ENCODE assay signal across 9 cellular contexts in genomic region chr17:57480438-57481196, GRCh38.
DNase-seq lines count a peak whose midpoint lies in the region; ATAC-seq and TF ChIP-seq lines count a peak whose summit lies in the region.
"Had no signal": no experiment of that assay in that cellular context is flagged by ENCODE, and none has a peak within 500 bp of the region (broad histone marks: within the 10 kb centered on the region; RNA-seq: fewer than 3 reads in every experiment).

No MANE protein-coding gene starts in this region.

- H3K4me1 Mint-ChIP-seq in activated CD4-positive, alpha-beta T cell treated with anti-CD3 and anti-CD28 coated beads for 36 hours = peaks cover 43% of the 10 kb centered on the region
- H3K4me1 Mint-ChIP-seq in activated CD8-positive, alpha-beta T cell treated with anti-CD3 and anti-CD28 coated beads for 36 hours (ENCODE audit: low read depth) = peaks cover 49% of the 10 kb centered on the region

- no peaks in the 10 kb centered on the region for H3K27me3 Mint-ChIP-seq in activated CD4-positive, alpha-beta T cell treated with anti-CD3 and anti-CD28 coated beads for 36 hours
- H3K27me3 Mint-ChIP-seq in activated CD8-positive, alpha-beta T cell treated with anti-CD3 and anti-CD28 coated beads for 36 hours = no peaks in the 10 kb centered on the region

- CTCF ChIA-PET in activated CD4-positive, alpha-beta T cell treated with anti-CD3 and anti-CD28 coated beads for 36 hours (lab: Charles Lee) = interaction anchor here (0.8 to 2.4 kb wide), 9 partner anchors 9 to 238 kb away, joined by 3 to 5 read pairs (median 3); no protein-coding TSS in a partner anchor
- CTCF ChIA-PET in activated CD8-positive, alpha-beta T cell treated with anti-CD3 and anti-CD28 coated beads for 36 hours (lab: Charles Lee) = interaction anchor here (1.0 to 1.1 kb wide), 4 partner anchors 8 to 238 kb away, joined by 3 to 4 read pairs (median 4); no protein-coding TSS in a partner anchor

- peak; percentile 29 for ATAC-seq in activated CD4-positive, alpha-beta T cell treated with anti-CD3 and anti-CD28 coated beads for 36 hours
- peak; percentile 59 for ATAC-seq in activated CD8-positive, alpha-beta T cell treated with anti-CD3 and anti-CD28 coated beads for 36 hours
- peak in 3 of 4 donors; percentile 43 to 51 (median 51) for ATAC-seq in heart left ventricle
- no peak for ATAC-seq in GM18505 (IDR thresholded peaks at IDR 0.05; ENCODE audit: unreplicated experiment)
- ATAC-seq in GM18858 (IDR thresholded peaks at IDR 0.05; ENCODE audit: unreplicated experiment) = no peak

- no peak overlapping the region for H3K4me3 Mint-ChIP-seq in activated CD4-positive, alpha-beta T cell treated with anti-CD3 and anti-CD28 coated beads for 36 hours
- H3K4me3 Mint-ChIP-seq in activated CD8-positive, alpha-beta T cell treated with anti-CD3 and anti-CD28 coated beads for 36 hours = no peak overlapping the region

- H3K27ac ChIP-seq in heart left ventricle = peak overlapping the region in 9 of 12 donors; percentile 28 to 76 (median 68)
- H3K27ac ChIP-seq in temporal lobe (ENCODE audit: low read depth, low read length) = peak overlapping the region; percentile 19

- H3K4me1 ChIP-seq in heart left ventricle = peaks cover 0 to 75% (median 44%) of the 10 kb centered on the region in 12 donors

- no peaks in the 10 kb centered on the region for H3K27me3 ChIP-seq in heart left ventricle

- peaks cover 4% of the 10 kb centered on the region for H3K36me3 Mint-ChIP-seq in activated CD4-positive, alpha-beta T cell treated with anti-CD3 and anti-CD28 coated beads for 36 hours (ENCODE audit: low read depth)
- peaks cover 3% of the 10 kb centered on the region for H3K36me3 Mint-ChIP-seq in activated CD8-positive, alpha-beta T cell treated with anti-CD3 and anti-CD28 coated beads for 36 hours (ENCODE audit: low read depth)

- TF ChIP-seq POLR2A in heart left ventricle (IDR thresholded peaks at IDR 0.05) (no peak), GM18505 (IDR thresholded peaks at IDR 0.05; ENCODE audit: borderline replicate concordance, extremely low read depth, insufficient read depth, insufficient read length) (no peak)

- POLR2A ChIA-PET in activated CD4-positive, alpha-beta T cell treated with anti-CD3 and anti-CD28 coated beads for 36 hours (lab: Charles Lee) = interaction anchor here (0.7 kb wide), 1 partner anchor 186 kb away, joined by 3 read pairs; no protein-coding TSS in a partner anchor
- POLR2A ChIA-PET in activated CD8-positive, alpha-beta T cell treated with anti-CD3 and anti-CD28 coated beads for 36 hours (lab: Charles Lee) = interaction anchor here (1.1 kb wide), 1 partner anchor 9 kb away, joined by 3 read pairs; no protein-coding TSS in a partner anchor

- H3K27ac Mint-ChIP-seq in activated CD4-positive, alpha-beta T cell treated with anti-CD3 and anti-CD28 coated beads for 36 hours = no peak overlapping the region
- H3K27ac Mint-ChIP-seq in activated CD8-positive, alpha-beta T cell treated with anti-CD3 and anti-CD28 coated beads for 36 hours = peak overlapping the region; percentile 50

- no peaks in the 10 kb centered on the region for H3K9me3 ChIP-seq in heart left ventricle

- no peak for TF ChIP-seq CTCF in activated CD8-positive, alpha-beta T cell treated with anti-CD3 and anti-CD28 coated beads for 36 hours (IDR thresholded peaks at IDR 0.05)
- TF ChIP-seq CTCF in heart left ventricle (IDR thresholded peaks at IDR 0.05) = no peak

- intact Hi-C loops in activated CD4-positive, alpha-beta T cell treated with anti-CD3 and anti-CD28 coated beads for 36 hours (cut with DNase I, micrococcal nuclease) = no loop called here
- intact Hi-C loops in activated CD8-positive, alpha-beta T cell treated with anti-CD3 and anti-CD28 coated beads for 36 hours (cut with micrococcal nuclease) = no loop called here
- intact Hi-C loops in heart left ventricle (cut with DNase I) = no loop called here

- H3K36me3 ChIP-seq in heart left ventricle = no peaks in the 10 kb centered on the region

- no peak for DNase-seq in activated CD4-positive, alpha-beta T cell treated with anti-CD3 and anti-CD28 coated beads for 36 hours
- no peak for DNase-seq in activated CD4-positive, alpha-beta T cell treated with anti-CD3 and anti-CD28 coated beads, Interleukin-2, amount 50 U/mL, for 1 hour
- DNase-seq in activated CD8-positive, alpha-beta T cell treated with anti-CD3 and anti-CD28 coated beads for 36 hours = peak; percentile 26
- DNase-seq in heart left ventricle = peak in 3 of 5 donors; percentile 43 to 54 (median 50)
- no peak for DNase-seq in NCI-H1105 treated with DMSO at 0.1 percent for 48 hours (lab: John Stamatoyannopoulos, UW)
- DNase-seq: NCI-H2081 had no signal

- H3K4me3 ChIP-seq in heart left ventricle = no peak overlapping the region

- WGBS in heart left ventricle, 4 donors = 33 to 61% (median 45%) methylated on average over 4 of the region's 4 CpGs

- no peaks in the 10 kb centered on the region for H3K9me3 Mint-ChIP-seq in activated CD4-positive, alpha-beta T cell treated with anti-CD3 and anti-CD28 coated beads for 36 hours (ENCODE audit: low read depth)
- no peaks in the 10 kb centered on the region for H3K9me3 Mint-ChIP-seq in activated CD8-positive, alpha-beta T cell treated with anti-CD3 and anti-CD28 coated beads for 36 hours

Comparison
In these comparisons a context has a peak if more than half of its experiments do, and no peak if none do; other contexts are left out.
1. ATAC-seq: peak in activated CD4-positive, alpha-beta T cell treated with anti-CD3 and anti-CD28 coated beads for 36 hours (single experiment), activated CD8-positive, alpha-beta T cell treated with anti-CD3 and anti-CD28 coated beads for 36 hours (single experiment) and heart left ventricle (3 of 4); none in GM18505 (single experiment) and GM18858 (single experiment).
2. DNase-seq: peak in activated CD8-positive, alpha-beta T cell treated with anti-CD3 and anti-CD28 coated beads for 36 hours (single experiment) and heart left ventricle (3 of 5); none in activated CD4-positive, alpha-beta T cell treated with anti-CD3 and anti-CD28 coated beads for 36 hours (single experiment), activated CD4-positive, alpha-beta T cell treated with anti-CD3 and anti-CD28 coated beads, Interleukin-2, amount 50 U/mL, for 1 hour (single experiment) and NCI-H1105 treated with DMSO at 0.1 percent for 48 hours (single experiment).